ENCODE assay signal across 1 cellular context in the genomic region with DNA sequence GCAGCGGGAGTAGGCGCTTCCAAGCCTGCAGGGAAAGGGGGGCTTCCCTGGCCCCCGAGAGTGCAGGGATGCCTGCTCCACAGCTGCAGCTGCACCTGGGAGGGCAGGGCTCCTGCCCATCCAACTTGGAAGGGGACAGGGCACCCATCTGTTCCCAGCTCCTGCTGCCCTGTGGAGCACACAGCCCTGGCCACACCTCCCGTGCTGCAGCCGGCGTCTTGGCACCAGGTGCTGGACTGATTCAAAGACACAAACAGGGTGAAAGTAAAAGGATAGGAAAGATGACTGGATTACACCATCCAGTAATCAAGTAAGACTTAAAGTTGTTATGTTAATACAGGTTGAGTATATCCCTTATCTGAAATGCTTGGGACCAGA.
A peak's percentile ranks its signal among the peaks of the same experiment; 100 is the strongest.
TF ChIP-seq lines count a peak whose summit lies in the region.

No MANE protein-coding gene starts in this region.

TF ChIP-seq in K562, 482 proteins besides CTCF, POLR2A, EP300 and RAD21:
- no peak for TF ChIP-seq TEAD4 (IDR thresholded peaks at IDR 0.05; ENCODE audit: low read length)
- TF ChIP-seq TEAD4 (CRISPR knock-in tag; IDR thresholded peaks at IDR 0.05; ENCODE audit: borderline replicate concordance) = 0 out of 2 replicates have a peak, but pooled peaks have one; percentile 43
- TF ChIP-seq POLR2G (IDR thresholded peaks at IDR 0.05; ENCODE audit: low read depth, low read length) = 0 out of 2 replicates have a peak, but pooled peaks have one; percentile 4
- TF ChIP-seq, protein P1, sequence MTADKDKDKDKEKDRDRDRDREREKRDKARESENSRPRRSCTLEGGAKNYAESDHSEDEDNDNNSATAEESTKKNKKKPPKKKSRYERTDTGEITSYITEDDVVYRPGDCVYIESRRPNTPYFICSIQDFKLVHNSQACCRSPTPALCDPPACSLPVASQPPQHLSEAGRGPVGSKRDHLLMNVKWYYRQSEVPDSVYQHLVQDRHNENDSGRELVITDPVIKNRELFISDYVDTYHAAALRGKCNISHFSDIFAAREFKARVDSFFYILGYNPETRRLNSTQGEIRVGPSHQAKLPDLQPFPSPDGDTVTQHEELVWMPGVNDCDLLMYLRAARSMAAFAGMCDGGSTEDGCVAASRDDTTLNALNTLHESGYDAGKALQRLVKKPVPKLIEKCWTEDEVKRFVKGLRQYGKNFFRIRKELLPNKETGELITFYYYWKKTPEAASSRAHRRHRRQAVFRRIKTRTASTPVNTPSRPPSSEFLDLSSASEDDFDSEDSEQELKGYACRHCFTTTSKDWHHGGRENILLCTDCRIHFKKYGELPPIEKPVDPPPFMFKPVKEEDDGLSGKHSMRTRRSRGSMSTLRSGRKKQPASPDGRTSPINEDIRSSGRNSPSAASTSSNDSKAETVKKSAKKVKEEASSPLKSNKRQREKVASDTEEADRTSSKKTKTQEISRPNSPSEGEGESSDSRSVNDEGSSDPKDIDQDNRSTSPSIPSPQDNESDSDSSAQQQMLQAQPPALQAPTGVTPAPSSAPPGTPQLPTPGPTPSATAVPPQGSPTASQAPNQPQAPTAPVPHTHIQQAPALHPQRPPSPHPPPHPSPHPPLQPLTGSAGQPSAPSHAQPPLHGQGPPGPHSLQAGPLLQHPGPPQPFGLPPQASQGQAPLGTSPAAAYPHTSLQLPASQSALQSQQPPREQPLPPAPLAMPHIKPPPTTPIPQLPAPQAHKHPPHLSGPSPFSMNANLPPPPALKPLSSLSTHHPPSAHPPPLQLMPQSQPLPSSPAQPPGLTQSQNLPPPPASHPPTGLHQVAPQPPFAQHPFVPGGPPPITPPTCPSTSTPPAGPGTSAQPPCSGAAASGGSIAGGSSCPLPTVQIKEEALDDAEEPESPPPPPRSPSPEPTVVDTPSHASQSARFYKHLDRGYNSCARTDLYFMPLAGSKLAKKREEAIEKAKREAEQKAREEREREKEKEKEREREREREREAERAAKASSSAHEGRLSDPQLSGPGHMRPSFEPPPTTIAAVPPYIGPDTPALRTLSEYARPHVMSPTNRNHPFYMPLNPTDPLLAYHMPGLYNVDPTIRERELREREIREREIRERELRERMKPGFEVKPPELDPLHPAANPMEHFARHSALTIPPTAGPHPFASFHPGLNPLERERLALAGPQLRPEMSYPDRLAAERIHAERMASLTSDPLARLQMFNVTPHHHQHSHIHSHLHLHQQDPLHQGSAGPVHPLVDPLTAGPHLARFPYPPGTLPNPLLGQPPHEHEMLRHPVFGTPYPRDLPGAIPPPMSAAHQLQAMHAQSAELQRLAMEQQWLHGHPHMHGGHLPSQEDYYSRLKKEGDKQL (CRISPR knock-in tag; IDR thresholded peaks at IDR 0.05; ENCODE audit: borderline replicate concordance) = no peak
